In the genomic region with DNA sequence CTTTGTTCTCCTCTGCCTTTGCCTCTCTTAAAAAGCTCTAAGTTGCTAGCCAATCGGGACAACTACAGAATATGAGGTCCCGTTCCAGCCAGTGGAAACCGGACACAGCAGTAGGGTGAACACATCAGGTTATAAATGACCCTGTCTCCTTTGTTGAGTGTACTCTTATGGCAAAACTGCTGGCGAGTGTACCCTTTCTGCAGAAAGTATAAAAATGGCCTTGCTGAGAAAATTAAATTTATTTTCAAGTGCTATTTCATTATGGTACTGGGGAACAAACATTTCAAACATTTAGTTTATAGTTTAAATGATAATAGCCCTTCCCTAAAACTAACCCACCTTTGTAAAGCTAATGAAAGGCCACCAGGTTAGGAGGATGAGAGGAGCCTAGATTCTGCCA, we compare ENCODE assay signal across 25 cellular contexts. TPM values are rescaled to one million over a fixed set of nuclear protein-coding genes. Genes with fewer than 3 reads are reported as not detected.
A peak's percentile ranks its signal among the peaks of the same experiment; 100 is the strongest.
DNase-seq lines count a peak whose midpoint lies in the region; ATAC-seq, FAIRE-seq and TF ChIP-seq lines count a peak whose summit lies in the region.
"Had no signal": no experiment of that assay in that cellular context is flagged by ENCODE, and none has a peak within 500 bp of the region (broad histone marks: within the 10 kb centered on the region; RNA-seq: fewer than 3 reads in every experiment).

No MANE protein-coding gene starts in this region.

- peaks cover 29% of the 10 kb centered on the region for H3K4me1 Mint-ChIP-seq in endodermal cell
- peaks cover 7 to 12% (median 8%) of the 10 kb centered on the region in 3 donors for H3K4me1 Mint-ChIP-seq in T-cell

- BruUV-seq in HCT116 (replicated peaks; lab: Mats Ljungman, UMichigan), result no TSS peak
- BruUV-seq in GM12878 (replicated peaks; lab: Mats Ljungman, UMichigan), result no TSS peak

- H3K9me3 ChIP-seq in HCT116 (ENCODE audit: control insufficient read depth in 1 of 2, insufficient read depth in 1 of 2, low read depth in 1 of 2, low read length in 2 of 2), result peaks cover 10 to 15% of the 10 kb centered on the region in 2 experiments; a peak in 3 of 4 replicates
- H3K9me3 ChIP-seq in GM12878 (replicated peaks; ENCODE audit: control insufficient read depth, insufficient read depth, low read length), result peaks cover 3% of the 10 kb centered on the region; the same call in 2 of the 3 replicates
- H3K9me3 ChIP-seq in endodermal cell (ENCODE audit: control insufficient read depth, low read length), result peaks cover 86% of the 10 kb centered on the region
- H3K9me3 ChIP-seq in smooth muscle cell (replicated peaks; ENCODE audit: low read depth), result no peaks in the 10 kb centered on the region
- H3K9me3 ChIP-seq: BE2C had no signal

- no peak overlapping the region for H3K4me3 ChIP-seq in HCT116 (replicated peaks in 1 of 2; ENCODE audit: low read depth in 1 of 2, low read length in 2 of 2)
- H3K4me3 ChIP-seq in GM12878, result no peak overlapping the region
- H3K4me3 ChIP-seq in endodermal cell (ENCODE audit: low read length), result peak overlapping the region; percentile 76
- no peak overlapping the region for H3K4me3 ChIP-seq in smooth muscle cell
- H3K4me3 ChIP-seq: GM23338, HAP-1 had no signal

- no peak overlapping the region for H3K27ac Mint-ChIP-seq in endodermal cell
- H3K27ac Mint-ChIP-seq in T-cell, result no peak overlapping the region
- H3K27ac Mint-ChIP-seq: CD4-positive, alpha-beta T cell; GM23338; HFFc6 had no signal

- H4K20me1 ChIP-seq in HCT116 (ENCODE audit: insufficient read depth) (no peaks in the 10 kb centered on the region), GM12878 (ENCODE audit: control insufficient read depth, insufficient read depth) (no peaks in the 10 kb centered on the region), smooth muscle cell (ENCODE audit: low read depth) (no peaks in the 10 kb centered on the region)
- H4K20me1 ChIP-seq: BLaER1 treated with 17β-estradiol and CSF1 and Interleukin-3, amounts not matched to agents 10 nM and 100 nM had no signal

- RAD21 ChIA-PET in HCT116 (lab: Charles Lee; ENCODE audit: low non-redundant PET in 1 of 2, low total read pairs in 2 of 2, uncharacterized antibody in 2 of 2, unreplicated experiment in 2 of 2) (no interaction called here), GM12878 (lab: Charles Lee; ENCODE audit: unreplicated experiment) (no interaction called here)

- H3K27me3 ChIP-seq in HCT116 (ENCODE audit: insufficient read depth, low read length), result no peaks in the 10 kb centered on the region
- no peaks in the 10 kb centered on the region for H3K27me3 ChIP-seq in GM12878 (replicated peaks in 1 of 2; ENCODE audit: control insufficient read depth in 2 of 2, insufficient read depth in 2 of 2, low read length in 1 of 2)
- H3K27me3 ChIP-seq in endodermal cell (ENCODE audit: control insufficient read depth, insufficient read depth, low read length, poor library complexity, severe bottlenecking), result no peaks in the 10 kb centered on the region
- H3K27me3 ChIP-seq in smooth muscle cell (ENCODE audit: low read depth), result no peaks in the 10 kb centered on the region
- H3K27me3 ChIP-seq: BE2C; BLaER1 treated with 17β-estradiol and CSF1 and Interleukin-3, amounts not matched to agents 10 nM and 100 nM had no signal

- TF ChIP-seq POLR2A in HCT116 (IDR thresholded peaks at IDR 0.05; ENCODE audit: borderline replicate concordance, extremely low read depth, insufficient read depth, insufficient read length) (no peak), GM12878 (IDR thresholded peaks at IDR 0.05; ENCODE audit: low read depth, low read length) (no peak)

- DNase-seq in HCT116 (ENCODE audit: low read depth, low spot score) (no peak), GM12878 (ENCODE audit: low read depth, low spot score) (no peak), endodermal cell (no peak), AML-193 (lab: John Stamatoyannopoulos, UW) (no peak), T-cell (no peak), smooth muscle cell (lab: John Stamatoyannopoulos, UW; ENCODE audit: unreplicated experiment) (no peak)
- DNase-seq: BE2C; CD4-positive, alpha-beta T cell; CD8-positive, alpha-beta memory T cell; DMS 273 treated with DMSO at 0.1 percent for 48 hours; DMS79; EL; GDM1; HFFc6 had no signal

- WGBS in GM12878 (ENCODE audit: insufficient coverage, insufficient replicate concordance, low lambda C conversion rate, missing lambda C conversion rate), result 36% methylated on average over 4 of the region's 4 CpGs
- 80 to 96% methylated on average over 1 to 4 of the region's 4 CpGs for WGBS in endodermal cell (ENCODE audit: insufficient coverage in 1 of 2, insufficient read length in 1 of 2), 2 experiments
- 83% methylated on average over 4 of the region's 4 CpGs for WGBS in smooth muscle cell (ENCODE audit: low lambda C conversion rate)

- H3K36me3 Mint-ChIP-seq in endodermal cell (ENCODE audit: low read depth), result peaks cover 25% of the 10 kb centered on the region
- H3K36me3 Mint-ChIP-seq in T-cell, result peaks cover 6% of the 10 kb centered on the region

- H3K27me3 Mint-ChIP-seq in endodermal cell (ENCODE audit: insufficient read depth) (peaks cover 7% of the 10 kb centered on the region), T-cell (peaks cover 8 to 15% of the 10 kb centered on the region in 2 donors)

- TF ChIP-seq CTCF in HCT116 (IDR thresholded peaks at IDR 0.05 in 2 of 3, conservative IDR thresholded peaks at IDR 0.05 in 1 of 3; ENCODE audit: borderline replicate concordance in 1 of 3, insufficient read depth in 1 of 3, low read depth in 2 of 3, low read length in 2 of 3) (no peak), GM12878 (IDR thresholded peaks at IDR 0.05 in 2 of 3, conservative IDR thresholded peaks at IDR 0.05 in 1 of 3; ENCODE audit: control insufficient read depth in 2 of 3, extremely low read depth in 1 of 3, insufficient read depth in 1 of 3, low read depth in 3 of 3, low read length in 3 of 3) (no peak), endodermal cell (conservative IDR thresholded peaks at IDR 0.05) (no peak), smooth muscle cell (IDR thresholded peaks at IDR 0.05; ENCODE audit: borderline replicate concordance, insufficient read depth, poor library complexity, severe bottlenecking) (no peak)

- no peak for TF ChIP-seq EP300 in GM12878 (IDR thresholded peaks at IDR 0.05; ENCODE audit: borderline replicate concordance in 1 of 2, control insufficient read depth in 1 of 2, low read depth in 2 of 2, low read length in 2 of 2)

- H2AFZ ChIP-seq in HCT116 (ENCODE audit: low read depth, low read length, poor library complexity, severe bottlenecking) (no peak overlapping the region), GM12878 (ENCODE audit: control insufficient read depth, low read depth, low read length) (no peak overlapping the region), smooth muscle cell (ENCODE audit: low read depth) (no peak overlapping the region)
- H2AFZ ChIP-seq: GM23338 had no signal

- no peaks in the 10 kb centered on the region for H3F3A ChIP-seq in smooth muscle cell (ENCODE audit: low read depth)

- H3K4me2 ChIP-seq in HCT116 (ENCODE audit: low read length) (no peak overlapping the region), GM12878 (ENCODE audit: control insufficient read depth, insufficient read depth) (no peak overlapping the region), smooth muscle cell (no peak overlapping the region)
- H3K4me2 ChIP-seq: BLaER1 treated with 17β-estradiol and CSF1 and Interleukin-3, amounts not matched to agents 10 nM and 100 nM; GM23338 had no signal

- ATAC-seq in HCT116 (no peak), GM12878 (no peak), T-cell (replicated peaks in 1 of 4) (no peak)
- ATAC-seq: GM23338 had no signal

- POLR2A ChIA-PET in HCT116 (lab: Charles Lee) (no interaction called here), GM12878 (lab: Charles Lee) (no interaction called here), T-cell (lab: Charles Lee) (no interaction called here)

- H3K79me2 ChIP-seq in HCT116 (ENCODE audit: insufficient read depth, low read length) (no peaks in the 10 kb centered on the region), GM12878 (ENCODE audit: control insufficient read depth, insufficient read depth, low read length) (no peaks in the 10 kb centered on the region), smooth muscle cell (ENCODE audit: low read depth) (no peaks in the 10 kb centered on the region)

- in situ Hi-C loops in GM12878 (cut with MboI), result no loop called here

- H3K36me3 ChIP-seq in HCT116 (ENCODE audit: control insufficient read depth in 1 of 2, insufficient read depth in 2 of 2, low read length in 2 of 2), result no peaks in the 10 kb centered on the region
- H3K36me3 ChIP-seq in GM12878 (ENCODE audit: control insufficient read depth in 2 of 2, insufficient read depth in 2 of 2, low read length in 1 of 2), result no peaks in the 10 kb centered on the region
- H3K36me3 ChIP-seq in endodermal cell (ENCODE audit: control insufficient read depth, insufficient read depth, low read length), result no peaks in the 10 kb centered on the region
- H3K36me3 ChIP-seq in smooth muscle cell (ENCODE audit: low read depth), result no peaks in the 10 kb centered on the region
- H3K36me3 ChIP-seq: BE2C, HAP-1 had no signal

- no peak overlapping the region for H3K27ac ChIP-seq in HCT116 (ENCODE audit: low read depth, low read length)
- H3K27ac ChIP-seq in GM12878 (ENCODE audit: control insufficient read depth, insufficient read depth), result no peak overlapping the region
- H3K27ac ChIP-seq in endodermal cell (ENCODE audit: low read depth, low read length), result no peak overlapping the region
- H3K27ac ChIP-seq in smooth muscle cell (ENCODE audit: low read depth), result no peak overlapping the region
- H3K27ac ChIP-seq: 22Rv1; BLaER1 treated with 17β-estradiol and CSF1 and Interleukin-3, amounts not matched to agents 10 nM and 100 nM had no signal

- no peaks in the 10 kb centered on the region for H3K9me2 ChIP-seq in HCT116 (ENCODE audit: insufficient read depth)

- CTCF ChIA-PET in HCT116 (lab: Charles Lee) (no interaction called here), GM12878 (lab: Yijun Ruan, JAX) (no interaction called here), T-cell (lab: Charles Lee) (no interaction called here)

- H3K4me1 ChIP-seq in HCT116 (ENCODE audit: control insufficient read depth in 1 of 2, insufficient read depth in 2 of 2, low read length in 2 of 2) (no peaks in the 10 kb centered on the region), GM12878 (ENCODE audit: control insufficient read depth, insufficient read depth, low read length) (no peaks in the 10 kb centered on the region), endodermal cell (ENCODE audit: control insufficient read depth, insufficient read depth, low read length) (no peaks in the 10 kb centered on the region), smooth muscle cell (ENCODE audit: low read depth) (peaks cover 6% of the 10 kb centered on the region)
- H3K4me1 ChIP-seq: BE2C had no signal

- H3K9ac ChIP-seq in HCT116 (ENCODE audit: low read length) (no peak overlapping the region), GM12878 (ENCODE audit: control insufficient read depth, insufficient read depth, low read length) (no peak overlapping the region), endodermal cell (ENCODE audit: extremely low read depth, low read length, poor library complexity, severe bottlenecking) (no peak overlapping the region), smooth muscle cell (ENCODE audit: low read depth) (no peak overlapping the region)
- H3K9ac ChIP-seq: BLaER1 treated with 17β-estradiol and CSF1 and Interleukin-3, amounts not matched to agents 10 nM and 100 nM had no signal

- SMC1A ChIA-PET in GM12878 (lab: Charles Lee; ENCODE audit: uncharacterized antibody, unreplicated experiment), result no interaction called here

- H3K9me3 Mint-ChIP-seq in endodermal cell, result peaks cover 47% of the 10 kb centered on the region
- H3K9me3 Mint-ChIP-seq in T-cell, result peaks cover 9 to 16% (median 13%) of the 10 kb centered on the region in 3 donors

- TF ChIP-seq RAD21 in HCT116 (IDR thresholded peaks at IDR 0.05; ENCODE audit: low read depth) (no peak), GM12878 (IDR thresholded peaks at IDR 0.05; ENCODE audit: insufficient read depth, low read depth, low read length) (no peak)

- no peak for FAIRE-seq in GM12878 (lab: Jason Lieb, UNC)
- FAIRE-seq: A204.1, D721Med, GM12891, GM18507, H54 had no signal

- intact Hi-C loops in HCT116 (cut with micrococcal nuclease) (loop anchor here (10.0 kb wide), 1 partner anchor 1215 kb away; no protein-coding TSS in a partner anchor), GM12878 (cut with micrococcal nuclease; ENCODE audit: unreplicated experiment) (no loop called here)

- H3K4me3 Mint-ChIP-seq in endodermal cell (no peak overlapping the region), T-cell (no peak overlapping the region)
- H3K4me3 Mint-ChIP-seq: CD14-positive monocyte; CD4-positive, alpha-beta T cell; CD8-positive, alpha-beta memory T cell; GM23338; HFFc6 had no signal

RNA-seq across cellular contexts. Expression of a gene that starts 6.0 kb away (rescaled TPM):
- not detected for total RNA-seq in HCT116 (2021; ENCODE audit: unreplicated experiment)
- not detected in 2 replicates for polyA plus RNA-seq in HCT116 (2012)
- not detected in 2 replicates for total RNA-seq in GM12878 (2013; cell fraction: nucleolus; rRNA removed)
- total RNA-seq in GM12878 (2014; rRNA removed), result not detected in 2 replicates
- total RNA-seq in GM12878 (2014; rRNA removed; fragmentation: Illumina TruSeq; extraction: Trizol), result not detected in 2 replicates
- not detected in 2 replicates for total RNA-seq in GM12878 (2021)
- polyA plus RNA-seq in GM12878 (2011; ENCODE audit: low read depth), result not detected
- not detected in 2 replicates for polyA plus RNA-seq in GM12878 (2011; rRNA removed)
- not detected in 2 replicates for polyA plus RNA-seq in GM12878 (2011; cell fraction: cytosol; rRNA removed)
- polyA plus RNA-seq in GM12878 (2011; cell fraction: nucleus; rRNA removed), result not detected in 2 replicates
- polyA plus RNA-seq in GM12878 (2012), result not detected in 2 replicates
- polyA plus RNA-seq in GM12878 (2014; fragmentation: Illumina TruSeq; extraction: Trizol), result not detected in 2 replicates
- polyA plus RNA-seq in GM12878 (2014; fragmentation: Nextera tagmentation; extraction: Ambion mirVana), result not detected
- not detected in 2 replicates for polyA plus RNA-seq in GM12878 (2014; rRNA removed)
- polyA plus RNA-seq in GM12878 (2016; fragmentation: Nextera tagmentation; extraction: Ambion mirVana), result not detected
- polyA minus RNA-seq in GM12878 (2011; rRNA and poly(A)+ RNA removed), result not detected in 2 replicates
- polyA minus RNA-seq in GM12878 (2011; cell fraction: cytosol; rRNA and poly(A)+ RNA removed), result not detected in 2 replicates
- not detected in 2 replicates for polyA minus RNA-seq in GM12878 (2011; cell fraction: nucleus; rRNA and poly(A)+ RNA removed)
- total RNA-seq in endodermal cell, result 10 to 100 TPM in 1 of 2 donors, 1 to 10 TPM in 1; 6.7 to 15.9 TPM
- polyA plus RNA-seq in endodermal cell (2013, experiment 1 of 2), result 0.50 TPM
- polyA plus RNA-seq in endodermal cell (2013, experiment 2 of 2), result 0.62 TPM
- not detected for total RNA-seq in T-cell
- 0.58 TPM in 1 of 2 replicates, not detected in the other for total RNA-seq in smooth muscle cell
- not detected in 2 replicates for polyA plus RNA-seq in smooth muscle cell
- total RNA-seq: CD4-positive, alpha-beta T cell; CD8-positive, alpha-beta memory T cell; HFFc6 had no signal
- polyA plus RNA-seq: AG04450; CD8-positive, alpha-beta memory T cell had no signal

RNA-seq across cellular contexts. Expression of a gene that starts 8.9 kb away (rescaled TPM):
- total RNA-seq in HCT116 (2021; ENCODE audit: unreplicated experiment) (not detected), GM12878 (2014; rRNA removed) (not detected in 2 replicates), GM12878 (2014; rRNA removed; fragmentation: Illumina TruSeq; extraction: Trizol) (not detected in 2 replicates), GM12878 (2021) (not detected in 2 replicates), endodermal cell (10 to 100 TPM; 14.0 to 18.1 TPM), T-cell (under 1 TPM in 3 of 5 donors, not detected in 2; 0.16 to 0.32 (median 0.23) TPM), smooth muscle cell (0.04 TPM in 1 of 2 replicates, not detected in the other)
- not detected in 2 replicates for polyA plus RNA-seq in HCT116 (2012)
- total RNA-seq in GM12878 (2013; cell fraction: nucleolus; rRNA removed), result not detected in 2 replicates
- polyA plus RNA-seq in GM12878 (2011; ENCODE audit: low read depth), result not detected
- polyA plus RNA-seq in GM12878 (2011; rRNA removed) (not detected in 2 replicates), GM12878 (2014; fragmentation: Illumina TruSeq; extraction: Trizol) (not detected in 2 replicates), GM12878 (2014; fragmentation: Nextera tagmentation; extraction: Ambion mirVana) (not detected), GM12878 (2014; rRNA removed) (not detected in 2 replicates), GM12878 (2016; fragmentation: Nextera tagmentation; extraction: Ambion mirVana) (not detected), smooth muscle cell (0.06 TPM in 1 of 2 replicates, not detected in the other)
- polyA plus RNA-seq in GM12878 (2011; cell fraction: cytosol; rRNA removed), result not detected in 2 replicates
- not detected in 2 replicates for polyA plus RNA-seq in GM12878 (2011; cell fraction: nucleus; rRNA removed)
- not detected in 2 replicates for polyA plus RNA-seq in GM12878 (2012)
- not detected in 2 replicates for polyA minus RNA-seq in GM12878 (2011; rRNA and poly(A)+ RNA removed)
- not detected in 2 replicates for polyA minus RNA-seq in GM12878 (2011; cell fraction: cytosol; rRNA and poly(A)+ RNA removed)
- polyA minus RNA-seq in GM12878 (2011; cell fraction: nucleus; rRNA and poly(A)+ RNA removed), result not detected in 2 replicates
- 0.71 TPM for polyA plus RNA-seq in endodermal cell (2013, experiment 1 of 2)
- polyA plus RNA-seq in endodermal cell (2013, experiment 2 of 2), result 0.33 TPM
- total RNA-seq: HFFc6 had no signal
- polyA plus RNA-seq: AG04450; CD8-positive, alpha-beta memory T cell had no signal

RNA-seq across cellular contexts. Expression of a gene that starts 36.7 kb away (rescaled TPM):
- total RNA-seq in HCT116 (2021; ENCODE audit: unreplicated experiment) (0.52 TPM), GM12878 (2014; rRNA removed) (12.3 and 13.0 TPM in 2 replicates), GM12878 (2014; rRNA removed; fragmentation: Illumina TruSeq; extraction: Trizol) (11.3 and 13.4 TPM in 2 replicates), GM12878 (2021) (9.9 and 12.6 TPM in 2 replicates), endodermal cell (under 1 TPM in 1 of 2 donors, not detected in 1; 0.58 TPM), T-cell (100 to 1,000 TPM in 4 of 5 donors, 10 to 100 TPM in 1; 90.2 to 144 (median 126) TPM), smooth muscle cell (not detected in 2 replicates)
- 0.16 TPM in 1 of 2 replicates, not detected in the other for polyA plus RNA-seq in HCT116 (2012)
- total RNA-seq in GM12878 (2013; cell fraction: nucleolus; rRNA removed), result 3.1 and 3.6 TPM in 2 replicates
- 23.0 TPM for polyA plus RNA-seq in GM12878 (2011; ENCODE audit: low read depth)
- polyA plus RNA-seq in GM12878 (2011; rRNA removed) (8.1 and 15.5 TPM in 2 replicates), GM12878 (2014; fragmentation: Illumina TruSeq; extraction: Trizol) (11.8 and 12.2 TPM in 2 replicates), GM12878 (2014; fragmentation: Nextera tagmentation; extraction: Ambion mirVana) (10 to 100 TPM; 23.7 to 34.3 TPM), GM12878 (2014; rRNA removed) (13.3 and 13.5 TPM in 2 replicates), GM12878 (2016; fragmentation: Nextera tagmentation; extraction: Ambion mirVana) (1 to 10 TPM; 6.0 to 7.1 TPM), smooth muscle cell (not detected in 2 replicates)
- polyA plus RNA-seq in GM12878 (2011; cell fraction: cytosol; rRNA removed), result 14.9 and 15.1 TPM in 2 replicates
- 5.3 and 6.3 TPM in 2 replicates for polyA plus RNA-seq in GM12878 (2011; cell fraction: nucleus; rRNA removed)
- polyA plus RNA-seq in GM12878 (2012), result 21.2 and 23.6 TPM in 2 replicates
- 5.6 and 7.2 TPM in 2 replicates for polyA minus RNA-seq in GM12878 (2011; rRNA and poly(A)+ RNA removed)
- polyA minus RNA-seq in GM12878 (2011; cell fraction: cytosol; rRNA and poly(A)+ RNA removed), result 1.8 and 4.1 TPM in 2 replicates
- polyA minus RNA-seq in GM12878 (2011; cell fraction: nucleus; rRNA and poly(A)+ RNA removed), result 0.48 and 1.1 TPM in 2 replicates
- not detected for polyA plus RNA-seq in endodermal cell (2013, experiment 1 of 2)
- polyA plus RNA-seq in endodermal cell (2013, experiment 2 of 2), result not detected

Comparison
In these comparisons a context has a peak if more than half of its experiments do, and no peak if none do; other contexts are left out.
1. RNA of a gene that starts 8.9 kb away (total RNA-seq): 14.0 to 18.1 TPM in endodermal cell; 0.16 to 0.32 TPM in T-cell, 0.04 TPM in smooth muscle cell, not detected in HCT116 (single experiment) and not detected in GM12878; every median in the first group is over 10 times any median in the second.
2. RNA of a gene that starts 36.7 kb away (total RNA-seq): 90.2 to 144 TPM in T-cell; 3.1 to 13.4 TPM in GM12878, 0.58 TPM in endodermal cell, 0.52 TPM in HCT116 (single experiment) and not detected in smooth muscle cell; every median in the first group is over 4 times any median in the second.